ENCODE assay signal across 10 cellular contexts in the genomic region with DNA sequence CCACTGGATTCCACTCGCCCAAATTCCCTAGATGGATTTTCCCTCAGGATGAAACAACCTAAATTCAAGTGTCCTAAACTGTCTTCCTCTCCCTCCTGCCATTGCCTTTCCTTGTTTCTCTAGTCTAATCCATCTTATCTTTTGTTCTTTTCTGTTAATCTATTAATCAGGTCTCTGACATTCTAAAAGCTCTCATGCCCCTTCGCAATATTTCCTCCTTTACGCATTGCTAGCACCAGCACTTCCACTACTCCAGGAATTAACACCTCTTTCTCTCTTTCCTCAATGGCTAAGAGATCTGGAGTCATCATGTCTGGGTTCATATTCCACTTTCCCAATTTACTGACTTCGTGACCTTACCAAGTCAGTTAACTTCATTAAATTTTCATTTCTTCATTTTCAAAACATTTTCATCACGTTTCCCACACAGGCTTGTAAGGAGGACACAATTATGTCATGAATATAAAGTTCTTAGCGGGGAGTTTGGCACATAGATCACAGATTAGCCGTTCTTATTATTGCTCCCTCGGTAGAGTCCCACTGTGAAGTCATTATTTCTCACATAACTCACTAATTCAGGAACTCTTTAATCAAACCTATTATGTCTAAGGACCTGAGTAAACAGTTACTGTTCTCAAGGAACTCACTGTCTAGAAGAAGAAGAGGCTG.
"Had no signal": no experiment of that assay in that cellular context is flagged by ENCODE, and none has a peak within 500 bp of the region (broad histone marks: within the 10 kb centered on the region; RNA-seq: fewer than 3 reads in every experiment).

No MANE protein-coding gene starts in this region.

- H3K27ac ChIP-seq: breast epithelium, lower lobe of right lung, ovary had no signal

- DNase-seq: activated gamma-delta T cell; activated T-cell treated with anti-CD3 and anti-CD28 coated beads, Interleukin-2, amount 50 U/mL, for 24 hours; dermis blood vessel endothelial cell; foreskin fibroblast; glutamatergic neuron; lower lobe of right lung; natural killer cell; ovary; stimulated activated CD4-positive, alpha-beta T cell treated with anti-CD3 and anti-CD28 coated beads, Interleukin-4, amount 100 ng/mL, for 24 hours had no signal

- H3K4me1 ChIP-seq: breast epithelium, lower lobe of right lung had no signal

- H3K36me3 ChIP-seq: breast epithelium, lower lobe of right lung, ovary had no signal

- H3K9me3 ChIP-seq: breast epithelium, lower lobe of right lung, ovary had no signal

- H3K4me3 ChIP-seq: lower lobe of right lung, ovary had no signal

- H3K27me3 ChIP-seq: breast epithelium, ovary had no signal
